Comparison of ENCODE assay signal across 8 cellular contexts in the genomic region with DNA sequence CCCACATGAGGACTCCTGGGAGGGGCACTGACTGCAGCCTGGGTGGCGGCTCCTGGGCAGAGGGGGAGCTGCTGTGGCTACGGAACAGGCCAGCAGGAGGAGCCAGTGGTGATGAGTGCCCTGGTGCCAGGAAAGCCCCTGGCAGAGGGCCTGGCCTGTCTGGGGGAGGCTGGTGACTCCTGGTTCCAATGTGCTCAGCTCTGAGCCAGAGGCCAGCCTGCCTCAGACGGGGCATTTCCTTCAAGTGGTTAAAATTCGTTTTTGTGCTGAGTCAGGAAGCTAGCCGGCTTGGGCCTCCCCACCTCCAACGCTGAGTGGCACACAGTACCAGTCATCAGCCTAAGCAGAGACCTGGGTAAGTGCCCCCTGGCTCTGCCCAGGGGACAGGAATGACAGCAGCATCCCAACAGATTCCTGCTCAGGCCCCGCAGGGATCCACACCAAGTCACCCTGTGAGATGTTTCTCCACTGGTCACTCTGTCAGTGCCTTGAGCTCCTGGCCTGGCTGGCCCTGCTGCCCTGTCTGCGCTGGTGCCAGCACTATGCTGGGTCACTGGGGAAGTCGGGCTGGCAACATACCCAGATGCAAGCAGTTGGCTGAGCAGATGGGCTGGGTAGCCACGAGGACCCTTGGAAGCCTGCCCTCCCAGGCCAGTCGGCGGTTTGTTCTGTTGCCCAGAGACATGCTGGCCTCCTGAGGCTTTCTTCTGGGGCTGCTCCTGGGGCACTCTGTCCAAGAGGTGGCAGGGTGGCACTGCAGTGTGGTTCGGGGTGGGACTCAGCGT. TPM values are rescaled to one million over a fixed set of nuclear protein-coding genes. Genes with fewer than 3 reads are reported as not detected.
DNase-seq lines count a peak whose midpoint lies in the region; ATAC-seq lines count a peak whose summit lies in the region.

No MANE protein-coding gene starts in this region.

- no peak for DNase-seq in activated CD4-positive, CD25-positive, alpha-beta regulatory T cell treated with anti-CD3 and anti-CD28 coated beads, Interleukin-2, amount 50 U/mL, for 72 hours
- peak; percentile 89 for DNase-seq in M059J (ENCODE audit: low read depth)
- DNase-seq in activated naive CD4-positive, alpha-beta T cell treated with anti-CD3 and anti-CD28 coated beads, Interleukin-2, amount 50 U/mL, for 16 hours, result peak; percentile 26
- DNase-seq in germinal center (ENCODE audit: low spot score), result peak; percentile 44
- DNase-seq in pons (ENCODE audit: low spot score), result peak; percentile 91
- no peak for DNase-seq in GM19240 (ENCODE audit: insufficient read length, low spot score)

- ATAC-seq in activated CD4-positive, CD25-positive, alpha-beta regulatory T cell treated with anti-CD3 and anti-CD28 coated beads, Interleukin-2, amount 50 U/mL, for 24 hours, result peak; percentile 77 to 80
- no peak for ATAC-seq in HG03175 (IDR thresholded peaks at IDR 0.05; ENCODE audit: unreplicated experiment)

RNA-seq across cellular contexts. Expression of a gene that starts 7.1 kb away (rescaled TPM):
- total RNA-seq in M059J (2014; rRNA removed; shearing (Covaris generic)), result 9.6 and 10.4 TPM in 2 replicates

RNA-seq across cellular contexts. Expression of a gene that starts 43.9 kb away (rescaled TPM):
- 0.10 and 0.79 TPM in 2 replicates for total RNA-seq in M059J (2014; rRNA removed; shearing (Covaris generic))

Comparison
In these comparisons a context has a peak if more than half of its experiments do, and no peak if none do; other contexts are left out.
1. DNase-seq: peak in M059J (single experiment), activated naive CD4-positive, alpha-beta T cell treated with anti-CD3 and anti-CD28 coated beads, Interleukin-2, amount 50 U/mL, for 16 hours (single experiment), germinal center (single experiment) and pons (single experiment); none in activated CD4-positive, CD25-positive, alpha-beta regulatory T cell treated with anti-CD3 and anti-CD28 coated beads, Interleukin-2, amount 50 U/mL, for 72 hours (single experiment) and GM19240 (single experiment).